Comparison of ENCODE assay signal across 12 cellular contexts in the genomic region with DNA sequence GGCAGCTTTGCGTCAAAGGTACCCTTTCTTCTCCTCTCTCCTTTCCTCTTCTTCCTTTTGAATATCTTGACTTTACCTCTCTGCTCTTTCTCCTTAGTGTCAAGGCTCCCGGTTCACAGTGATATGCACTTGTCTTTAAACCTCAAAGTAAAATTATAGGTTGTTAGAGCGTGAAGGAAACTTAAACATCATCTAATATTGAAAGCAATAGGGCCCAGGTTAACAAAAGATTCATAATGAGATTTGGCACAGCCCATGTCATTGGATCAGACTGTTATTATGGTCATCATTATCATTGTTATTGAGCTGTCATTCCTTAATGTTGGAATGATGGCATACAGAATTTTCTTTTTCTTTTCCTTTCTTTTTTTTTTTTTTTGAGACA.
A peak's percentile ranks its signal among the peaks of the same experiment; 100 is the strongest.
DNase-seq lines count a peak whose midpoint lies in the region; ATAC-seq lines count a peak whose summit lies in the region.
"Had no signal": no experiment of that assay in that cellular context is flagged by ENCODE, and none has a peak within 500 bp of the region (broad histone marks: within the 10 kb centered on the region; RNA-seq: fewer than 3 reads in every experiment).

No MANE protein-coding gene starts in this region.

- no peak for DNase-seq in NCI-H2171 treated with DMSO at 0.1 percent for 48 hours (lab: John Stamatoyannopoulos, UW)
- DNase-seq in NCI-H2107 (lab: John Stamatoyannopoulos, UW), result no peak
- DNase-seq in NCI-H1417 (lab: John Stamatoyannopoulos, UW), result no peak
- DNase-seq: activated CD8-positive, alpha-beta memory T cell treated with anti-CD3 and anti-CD28 coated beads for 24 hours; aorta; DMS153; KG1; NCI-H187 had no signal

- ATAC-seq in GM19035 (IDR thresholded peaks at IDR 0.05; ENCODE audit: unreplicated experiment), result peak; percentile 23
- ATAC-seq in HG02588 (IDR thresholded peaks at IDR 0.05; ENCODE audit: unreplicated experiment), result peak; percentile 11
- peak; percentile 14 for ATAC-seq in HG03457 (IDR thresholded peaks at IDR 0.05; ENCODE audit: unreplicated experiment)
- ATAC-seq in HG03521 (IDR thresholded peaks at IDR 0.05; ENCODE audit: unreplicated experiment), result no peak
